In the genomic region with DNA sequence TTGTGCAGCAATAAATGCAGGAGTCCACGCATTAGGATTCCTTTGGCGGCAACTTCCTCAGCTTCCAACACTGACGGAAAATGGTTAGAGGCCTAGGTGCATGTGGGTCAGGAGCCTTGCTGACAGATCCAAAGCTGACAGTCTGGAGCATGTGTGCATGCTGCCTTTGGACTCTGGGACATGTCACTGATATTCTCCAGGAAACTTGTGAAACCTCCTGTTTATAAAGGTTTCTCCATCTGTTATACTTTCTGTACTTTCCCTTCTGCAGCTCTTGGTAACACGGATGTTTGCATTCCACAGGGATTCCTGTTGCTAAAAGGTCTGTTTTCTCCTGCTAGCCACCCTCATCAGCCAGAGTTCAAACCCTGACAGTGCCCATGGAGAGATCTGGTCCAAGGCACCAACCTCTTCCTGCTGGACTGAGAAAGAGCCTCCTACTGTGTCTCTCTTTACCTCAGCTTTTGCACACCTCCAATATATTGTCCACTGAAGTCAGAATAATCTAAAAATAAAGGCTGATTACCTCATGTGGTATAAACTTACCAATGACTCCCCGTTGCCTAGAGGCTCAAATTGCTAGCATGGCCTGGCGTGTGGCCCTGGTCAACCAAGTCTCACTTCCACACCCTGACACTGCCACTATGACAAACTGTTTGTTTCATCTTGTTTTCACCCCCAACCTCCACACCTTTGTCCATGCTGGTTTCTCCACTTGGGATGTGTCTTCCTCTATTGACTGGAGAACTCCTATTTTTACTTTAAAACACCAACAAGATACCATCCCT, we compare ENCODE assay signal across 1 cellular context.
A peak's percentile ranks its signal among the peaks of the same experiment; 100 is the strongest.
TF ChIP-seq lines count a peak whose summit lies in the region.

No MANE protein-coding gene starts in this region.

TF ChIP-seq in IMR-90, 13 proteins besides CTCF, POLR2A, EP300 and RAD21:
- TF ChIP-seq USF2 (IDR thresholded peaks at IDR 0.05; ENCODE audit: low read depth, low read length), result peak; percentile 22; the same call in 1 of the 2 replicates
- TF ChIP-seq FOS (IDR thresholded peaks at IDR 0.05; ENCODE audit: low read depth, low read length), result no peak
- TF ChIP-seq BHLHE40 (IDR thresholded peaks at IDR 0.05; ENCODE audit: low read depth, low read length), result no peak; the same call in 1 of the 2 replicates
- no peak for TF ChIP-seq SMC3 (IDR thresholded peaks at IDR 0.05; ENCODE audit: low read depth, low read length)
- TF ChIP-seq RFX5 (IDR thresholded peaks at IDR 0.05; ENCODE audit: low read depth, low read length), result no peak
- no peak for TF ChIP-seq NFE2L2 (IDR thresholded peaks at IDR 0.05; ENCODE audit: low read depth, low read length)
- no peak for TF ChIP-seq RCOR1 (IDR thresholded peaks at IDR 0.05; ENCODE audit: insufficient replicate concordance, low read length)
- TF ChIP-seq ELK1 (IDR thresholded peaks at IDR 0.05; ENCODE audit: borderline replicate concordance, low read depth, low read length), result no peak
- no peak for TF ChIP-seq MAFK (IDR thresholded peaks at IDR 0.05; ENCODE audit: low read depth, low read length)
- TF ChIP-seq MAZ (IDR thresholded peaks at IDR 0.05; ENCODE audit: borderline replicate concordance, low read depth, low read length), result no peak
- TF ChIP-seq CHD1 (IDR thresholded peaks at IDR 0.05; ENCODE audit: low read depth, low read length), result no peak
- peak; percentile 96 for TF ChIP-seq MXI1 (IDR thresholded peaks at IDR 0.05; ENCODE audit: borderline replicate concordance, low read depth, low read length)
- 0 out of 2 replicates have a peak, but pooled peaks have one; percentile 30 for TF ChIP-seq CEBPB (IDR thresholded peaks at IDR 0.05; ENCODE audit: low read depth, low read length)
